ENCODE assay signal across 1 cellular context in the genomic region with DNA sequence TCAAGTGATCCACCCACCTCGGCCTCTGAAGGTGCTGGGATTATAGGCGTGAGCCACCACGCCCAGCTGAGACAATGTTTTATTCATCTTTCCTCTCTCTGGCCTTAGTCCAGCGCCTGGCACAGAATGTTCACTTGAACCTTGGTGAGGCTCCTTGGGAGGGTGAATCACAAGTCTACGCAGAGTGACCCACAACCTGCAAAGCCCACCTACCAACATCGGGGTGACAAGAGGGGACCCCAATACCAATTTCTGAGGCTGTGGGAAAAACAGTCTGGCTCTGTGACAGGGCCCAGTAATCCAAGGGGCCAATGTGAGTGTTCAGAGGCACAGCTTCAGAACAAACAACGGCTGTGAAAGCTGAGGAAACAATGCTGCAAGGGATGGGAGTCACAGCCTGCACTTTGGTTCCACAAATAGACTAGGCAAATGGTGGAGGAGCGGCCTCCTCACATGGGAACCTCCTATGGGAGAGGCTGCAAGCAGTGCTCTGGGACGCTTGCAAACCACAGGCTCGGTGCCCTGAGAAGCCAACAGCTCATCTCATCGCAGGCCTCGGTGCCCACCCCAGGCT.
TF ChIP-seq lines count a peak whose summit lies in the region.

No MANE protein-coding gene starts in this region.

TF ChIP-seq in HepG2, 621 proteins besides CTCF, POLR2A, EP300 and RAD21 (continued from another document and continues in another):
- TF ChIP-seq MXI1 (IDR thresholded peaks at IDR 0.05; ENCODE audit: borderline replicate concordance, low read depth, low read length) = peak; percentile 66; the same call in 1 of the 3 replicates
- TF ChIP-seq SRSF9 (IDR thresholded peaks at IDR 0.05; ENCODE audit: borderline replicate concordance, insufficient read depth, low read depth, low read length, poor library complexity, severe bottlenecking) = no peak
- no peak for TF ChIP-seq ZNF431 (CRISPR knock-in tag; IDR thresholded peaks at IDR 0.05; ENCODE audit: borderline replicate concordance, low read depth)
- TF ChIP-seq TBP (CRISPR knock-in tag; IDR thresholded peaks at IDR 0.05) = no peak
- peak; percentile 20; the same call in 1 of the 2 replicates for TF ChIP-seq ZNF652 (CRISPR knock-in tag; IDR thresholded peaks at IDR 0.05; ENCODE audit: borderline replicate concordance, low read depth)
- TF ChIP-seq, protein P1, sequence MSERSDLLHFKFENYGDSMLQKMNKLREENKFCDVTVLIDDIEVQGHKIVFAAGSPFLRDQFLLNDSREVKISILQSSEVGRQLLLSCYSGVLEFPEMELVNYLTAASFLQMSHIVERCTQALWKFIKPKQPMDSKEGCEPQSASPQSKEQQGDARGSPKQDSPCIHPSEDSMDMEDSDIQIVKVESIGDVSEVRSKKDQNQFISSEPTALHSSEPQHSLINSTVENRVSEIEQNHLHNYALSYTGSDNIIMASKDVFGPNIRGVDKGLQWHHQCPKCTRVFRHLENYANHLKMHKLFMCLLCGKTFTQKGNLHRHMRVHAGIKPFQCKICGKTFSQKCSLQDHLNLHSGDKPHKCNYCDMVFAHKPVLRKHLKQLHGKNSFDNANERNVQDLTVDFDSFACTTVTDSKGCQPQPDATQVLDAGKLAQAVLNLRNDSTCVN (CRISPR knock-in tag; IDR thresholded peaks at IDR 0.05; ENCODE audit: borderline replicate concordance) = 0 out of 2 replicates have a peak, but pooled peaks have one; percentile 32
- peak; percentile 97 for TF ChIP-seq ZNF205 (CRISPR knock-in tag; IDR thresholded peaks at IDR 0.05)
- no peak for TF ChIP-seq MATR3 (CRISPR knock-in tag; IDR thresholded peaks at IDR 0.05)
- TF ChIP-seq, protein P2, sequence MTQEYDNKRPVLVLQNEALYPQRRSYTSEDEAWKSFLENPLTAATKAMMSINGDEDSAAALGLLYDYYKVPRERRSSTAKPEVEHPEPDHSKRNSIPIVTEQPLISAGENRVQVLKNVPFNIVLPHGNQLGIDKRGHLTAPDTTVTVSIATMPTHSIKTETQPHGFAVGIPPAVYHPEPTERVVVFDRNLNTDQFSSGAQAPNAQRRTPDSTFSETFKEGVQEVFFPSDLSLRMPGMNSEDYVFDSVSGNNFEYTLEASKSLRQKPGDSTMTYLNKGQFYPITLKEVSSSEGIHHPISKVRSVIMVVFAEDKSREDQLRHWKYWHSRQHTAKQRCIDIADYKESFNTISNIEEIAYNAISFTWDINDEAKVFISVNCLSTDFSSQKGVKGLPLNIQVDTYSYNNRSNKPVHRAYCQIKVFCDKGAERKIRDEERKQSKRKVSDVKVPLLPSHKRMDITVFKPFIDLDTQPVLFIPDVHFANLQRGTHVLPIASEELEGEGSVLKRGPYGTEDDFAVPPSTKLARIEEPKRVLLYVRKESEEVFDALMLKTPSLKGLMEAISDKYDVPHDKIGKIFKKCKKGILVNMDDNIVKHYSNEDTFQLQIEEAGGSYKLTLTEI (CRISPR knock-in tag; conservative IDR thresholded peaks at IDR 0.05) = no peak
- no peak; the same call in 1 of the 2 replicates for TF ChIP-seq ZNF546 (CRISPR knock-in tag; conservative IDR thresholded peaks at IDR 0.05)
- no peak for TF ChIP-seq ZNF572 (CRISPR knock-in tag; IDR thresholded peaks at IDR 0.05)
- peak; percentile 53; the same call in 1 of the 2 replicates for TF ChIP-seq ZNF253 (CRISPR knock-in tag; IDR thresholded peaks at IDR 0.05; ENCODE audit: borderline replicate concordance)
- no peak for TF ChIP-seq ZNF709 (CRISPR knock-in tag; IDR thresholded peaks at IDR 0.05)
- TF ChIP-seq, protein P3, sequence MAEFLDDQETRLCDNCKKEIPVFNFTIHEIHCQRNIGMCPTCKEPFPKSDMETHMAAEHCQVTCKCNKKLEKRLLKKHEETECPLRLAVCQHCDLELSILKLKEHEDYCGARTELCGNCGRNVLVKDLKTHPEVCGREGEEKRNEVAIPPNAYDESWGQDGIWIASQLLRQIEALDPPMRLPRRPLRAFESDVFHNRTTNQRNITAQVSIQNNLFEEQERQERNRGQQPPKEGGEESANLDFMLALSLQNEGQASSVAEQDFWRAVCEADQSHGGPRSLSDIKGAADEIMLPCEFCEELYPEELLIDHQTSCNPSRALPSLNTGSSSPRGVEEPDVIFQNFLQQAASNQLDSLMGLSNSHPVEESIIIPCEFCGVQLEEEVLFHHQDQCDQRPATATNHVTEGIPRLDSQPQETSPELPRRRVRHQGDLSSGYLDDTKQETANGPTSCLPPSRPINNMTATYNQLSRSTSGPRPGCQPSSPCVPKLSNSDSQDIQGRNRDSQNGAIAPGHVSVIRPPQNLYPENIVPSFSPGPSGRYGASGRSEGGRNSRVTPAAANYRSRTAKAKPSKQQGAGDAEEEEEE (CRISPR knock-in tag; IDR thresholded peaks at IDR 0.05; ENCODE audit: borderline replicate concordance) = no peak
- TF ChIP-seq, protein P4, sequence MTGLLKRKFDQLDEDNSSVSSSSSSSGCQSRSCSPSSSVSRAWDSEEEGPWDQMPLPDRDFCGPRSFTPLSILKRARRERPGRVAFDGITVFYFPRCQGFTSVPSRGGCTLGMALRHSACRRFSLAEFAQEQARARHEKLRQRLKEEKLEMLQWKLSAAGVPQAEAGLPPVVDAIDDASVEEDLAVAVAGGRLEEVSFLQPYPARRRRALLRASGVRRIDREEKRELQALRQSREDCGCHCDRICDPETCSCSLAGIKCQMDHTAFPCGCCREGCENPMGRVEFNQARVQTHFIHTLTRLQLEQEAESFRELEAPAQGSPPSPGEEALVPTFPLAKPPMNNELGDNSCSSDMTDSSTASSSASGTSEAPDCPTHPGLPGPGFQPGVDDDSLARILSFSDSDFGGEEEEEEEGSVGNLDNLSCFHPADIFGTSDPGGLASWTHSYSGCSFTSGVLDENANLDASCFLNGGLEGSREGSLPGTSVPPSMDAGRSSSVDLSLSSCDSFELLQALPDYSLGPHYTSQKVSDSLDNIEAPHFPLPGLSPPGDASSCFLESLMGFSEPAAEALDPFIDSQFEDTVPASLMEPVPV (CRISPR knock-in tag; IDR thresholded peaks at IDR 0.05) = no peak
- TF ChIP-seq, protein P5, sequence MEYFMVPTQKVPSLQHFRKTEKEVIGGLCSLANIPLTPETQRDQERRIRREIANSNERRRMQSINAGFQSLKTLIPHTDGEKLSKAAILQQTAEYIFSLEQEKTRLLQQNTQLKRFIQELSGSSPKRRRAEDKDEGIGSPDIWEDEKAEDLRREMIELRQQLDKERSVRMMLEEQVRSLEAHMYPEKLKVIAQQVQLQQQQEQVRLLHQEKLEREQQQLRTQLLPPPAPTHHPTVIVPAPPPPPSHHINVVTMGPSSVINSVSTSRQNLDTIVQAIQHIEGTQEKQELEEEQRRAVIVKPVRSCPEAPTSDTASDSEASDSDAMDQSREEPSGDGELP (IDR thresholded peaks at IDR 0.05; ENCODE audit: borderline replicate concordance, low read depth) = peak; percentile 75; the same call in 1 of the 2 replicates
- TF ChIP-seq, protein P6, sequence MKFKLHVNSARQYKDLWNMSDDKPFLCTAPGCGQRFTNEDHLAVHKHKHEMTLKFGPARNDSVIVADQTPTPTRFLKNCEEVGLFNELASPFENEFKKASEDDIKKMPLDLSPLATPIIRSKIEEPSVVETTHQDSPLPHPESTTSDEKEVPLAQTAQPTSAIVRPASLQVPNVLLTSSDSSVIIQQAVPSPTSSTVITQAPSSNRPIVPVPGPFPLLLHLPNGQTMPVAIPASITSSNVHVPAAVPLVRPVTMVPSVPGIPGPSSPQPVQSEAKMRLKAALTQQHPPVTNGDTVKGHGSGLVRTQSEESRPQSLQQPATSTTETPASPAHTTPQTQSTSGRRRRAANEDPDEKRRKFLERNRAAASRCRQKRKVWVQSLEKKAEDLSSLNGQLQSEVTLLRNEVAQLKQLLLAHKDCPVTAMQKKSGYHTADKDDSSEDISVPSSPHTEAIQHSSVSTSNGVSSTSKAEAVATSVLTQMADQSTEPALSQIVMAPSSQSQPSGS (CRISPR knock-in tag; IDR thresholded peaks at IDR 0.05) = peak; percentile 64; the same call in 1 of the 2 replicates
- TF ChIP-seq, protein P7, sequence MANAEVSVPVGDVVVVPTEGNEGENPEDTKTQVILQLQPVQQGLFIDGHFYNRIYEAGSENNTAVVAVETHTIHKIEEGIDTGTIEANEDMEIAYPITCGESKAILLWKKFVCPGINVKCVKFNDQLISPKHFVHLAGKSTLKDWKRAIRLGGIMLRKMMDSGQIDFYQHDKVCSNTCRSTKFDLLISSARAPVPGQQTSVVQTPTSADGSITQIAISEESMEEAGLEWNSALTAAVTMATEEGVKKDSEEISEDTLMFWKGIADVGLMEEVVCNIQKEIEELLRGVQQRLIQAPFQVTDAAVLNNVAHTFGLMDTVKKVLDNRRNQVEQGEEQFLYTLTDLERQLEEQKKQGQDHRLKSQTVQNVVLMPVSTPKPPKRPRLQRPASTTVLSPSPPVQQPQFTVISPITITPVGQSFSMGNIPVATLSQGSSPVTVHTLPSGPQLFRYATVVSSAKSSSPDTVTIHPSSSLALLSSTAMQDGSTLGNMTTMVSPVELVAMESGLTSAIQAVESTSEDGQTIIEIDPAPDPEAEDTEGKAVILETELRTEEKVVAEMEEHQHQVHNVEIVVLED (CRISPR knock-in tag; IDR thresholded peaks at IDR 0.05; ENCODE audit: borderline replicate concordance) = peak; percentile 16; the same call in 1 of the 2 replicates
- TF ChIP-seq ZNF180 (CRISPR knock-in tag; IDR thresholded peaks at IDR 0.05; ENCODE audit: borderline replicate concordance, low read depth) = no peak
- TF ChIP-seq ZNF747 (CRISPR knock-in tag; IDR thresholded peaks at IDR 0.05; ENCODE audit: borderline replicate concordance) = 0 out of 2 replicates have a peak, but pooled peaks have one; percentile 19
- 0 out of 2 replicates have a peak, but pooled peaks have one; percentile 56 for TF ChIP-seq JUND (CRISPR knock-in tag; IDR thresholded peaks at IDR 0.05)
- TF ChIP-seq ZNF230 (CRISPR knock-in tag; IDR thresholded peaks at IDR 0.05) = no peak
- TF ChIP-seq, protein P8, sequence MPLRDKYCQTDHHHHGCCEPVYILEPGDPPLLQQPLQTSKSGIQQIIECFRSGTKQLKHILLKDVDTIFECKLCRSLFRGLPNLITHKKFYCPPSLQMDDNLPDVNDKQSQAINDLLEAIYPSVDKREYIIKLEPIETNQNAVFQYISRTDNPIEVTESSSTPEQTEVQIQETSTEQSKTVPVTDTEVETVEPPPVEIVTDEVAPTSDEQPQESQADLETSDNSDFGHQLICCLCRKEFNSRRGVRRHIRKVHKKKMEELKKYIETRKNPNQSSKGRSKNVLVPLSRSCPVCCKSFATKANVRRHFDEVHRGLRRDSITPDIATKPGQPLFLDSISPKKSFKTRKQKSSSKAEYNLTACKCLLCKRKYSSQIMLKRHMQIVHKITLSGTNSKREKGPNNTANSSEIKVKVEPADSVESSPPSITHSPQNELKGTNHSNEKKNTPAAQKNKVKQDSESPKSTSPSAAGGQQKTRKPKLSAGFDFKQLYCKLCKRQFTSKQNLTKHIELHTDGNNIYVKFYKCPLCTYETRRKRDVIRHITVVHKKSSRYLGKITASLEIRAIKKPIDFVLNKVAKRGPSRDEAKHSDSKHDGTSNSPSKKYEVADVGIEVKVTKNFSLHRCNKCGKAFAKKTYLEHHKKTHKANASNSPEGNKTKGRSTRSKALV (CRISPR knock-in tag; IDR thresholded peaks at IDR 0.05) = no peak
- TF ChIP-seq TCF7L2 (IDR thresholded peaks at IDR 0.05; ENCODE audit: low read depth, low read length) = no peak
- TF ChIP-seq TAF15 (IDR thresholded peaks at IDR 0.05; ENCODE audit: low read depth, low read length, poor library complexity, severe bottlenecking) = no peak
- TF ChIP-seq ZNF703 (CRISPR knock-in tag; IDR thresholded peaks at IDR 0.05; ENCODE audit: borderline replicate concordance) = no peak
- TF ChIP-seq, protein P9, sequence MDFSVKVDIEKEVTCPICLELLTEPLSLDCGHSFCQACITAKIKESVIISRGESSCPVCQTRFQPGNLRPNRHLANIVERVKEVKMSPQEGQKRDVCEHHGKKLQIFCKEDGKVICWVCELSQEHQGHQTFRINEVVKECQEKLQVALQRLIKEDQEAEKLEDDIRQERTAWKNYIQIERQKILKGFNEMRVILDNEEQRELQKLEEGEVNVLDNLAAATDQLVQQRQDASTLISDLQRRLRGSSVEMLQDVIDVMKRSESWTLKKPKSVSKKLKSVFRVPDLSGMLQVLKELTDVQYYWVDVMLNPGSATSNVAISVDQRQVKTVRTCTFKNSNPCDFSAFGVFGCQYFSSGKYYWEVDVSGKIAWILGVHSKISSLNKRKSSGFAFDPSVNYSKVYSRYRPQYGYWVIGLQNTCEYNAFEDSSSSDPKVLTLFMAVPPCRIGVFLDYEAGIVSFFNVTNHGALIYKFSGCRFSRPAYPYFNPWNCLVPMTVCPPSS (IDR thresholded peaks at IDR 0.05) = no peak
- no peak for TF ChIP-seq ZNF34 (CRISPR knock-in tag; IDR thresholded peaks at IDR 0.05; ENCODE audit: borderline replicate concordance)
- no peak for TF ChIP-seq ZFP36 (IDR thresholded peaks at IDR 0.05; ENCODE audit: borderline replicate concordance, low read depth, low read length, partially characterized antibody)
- TF ChIP-seq KAT7 (CRISPR knock-in tag; IDR thresholded peaks at IDR 0.05; ENCODE audit: borderline replicate concordance) = no peak; the same call in 1 of the 2 replicates
- peak; percentile 83 for TF ChIP-seq CEBPG (CRISPR knock-in tag; IDR thresholded peaks at IDR 0.05)
- TF ChIP-seq SRY (CRISPR knock-in tag; IDR thresholded peaks at IDR 0.05) = peak; percentile 40; the same call in 1 of the 2 replicates
